Comparison of ENCODE assay signal across 28 cellular contexts in genomic region chr5:61370496-61370895, GRCh38.
"Had no signal": no experiment of that assay in that cellular context is flagged by ENCODE, and none has a peak within 500 bp of the region (broad histone marks: within the 10 kb centered on the region; RNA-seq: fewer than 3 reads in every experiment).

No MANE protein-coding gene starts in this region.

- H3K4me1 ChIP-seq: heart left ventricle, left ventricle myocardium inferior, pancreas, right lobe of liver, suprapubic skin had no signal

- H3K27me3 ChIP-seq: dorsolateral prefrontal cortex, foreskin keratinocyte, gastroesophageal sphincter, heart left ventricle, hepatocyte, neutrophil, pancreas, right lobe of liver, suprapubic skin, vagina had no signal

- H3K9me3 ChIP-seq: gastroesophageal sphincter, heart left ventricle, left ventricle myocardium inferior, lower lobe of right lung, neutrophil, pancreas, right lobe of liver, suprapubic skin, vagina had no signal

- H3K36me3 ChIP-seq: gastroesophageal sphincter, heart left ventricle, left ventricle myocardium inferior, lower lobe of right lung, neutrophil, pancreas, right lobe of liver, suprapubic skin, vagina had no signal

- H3K27ac Mint-ChIP-seq: natural killer cell; progenitor cell of endocrine pancreas; stimulated activated naive CD8-positive, alpha-beta T cell treated with anti-CD3 and anti-CD28 coated beads, Interleukin-15, amount 100 ng/mL, for 72 hours had no signal

- H3K9me3 Mint-ChIP-seq: natural killer cell; neural crest cell; stimulated activated naive CD8-positive, alpha-beta T cell treated with anti-CD3 and anti-CD28 coated beads, Interleukin-15, amount 100 ng/mL, for 72 hours had no signal

- ATAC-seq: esophagus mucosa; foreskin keratinocyte; gastroesophageal sphincter; heart left ventricle; left cardiac atrium; lower lobe of right lung; natural killer cell; pancreas; right lobe of liver; stimulated activated naive CD8-positive, alpha-beta T cell treated with anti-CD3 and anti-CD28 coated beads, Interleukin-15, amount 100 ng/mL, for 72 hours had no signal

- H3K4me3 ChIP-seq: dorsolateral prefrontal cortex, gastroesophageal sphincter, heart left ventricle, hepatocyte, left ventricle myocardium inferior, lower lobe of right lung, pancreas, right lobe of liver, smooth muscle cell, suprapubic skin, vagina had no signal

- H3K27ac ChIP-seq: dorsolateral prefrontal cortex, epithelial cell of prostate, foreskin keratinocyte, gastroesophageal sphincter, heart left ventricle, hepatocyte, left ventricle myocardium inferior, lower lobe of right lung, neutrophil, pancreas, right lobe of liver, suprapubic skin, vagina had no signal

- H3K4me3 Mint-ChIP-seq: natural killer cell; neural crest cell; stimulated activated naive CD8-positive, alpha-beta T cell treated with anti-CD3 and anti-CD28 coated beads, Interleukin-15, amount 100 ng/mL, for 72 hours had no signal

- DNase-seq: cortex of kidney; dorsolateral prefrontal cortex; effector CD4-positive, alpha-beta T cell; foreskin keratinocyte; heart left ventricle; left cardiac atrium; left ventricle myocardium inferior; lower lobe of right lung; natural killer cell; pancreas; right lobe of liver; stimulated activated CD4-positive, alpha-beta T cell treated with anti-CD3 and anti-CD28 coated beads, Interleukin-12 subunit alpha, Interleukin-12 subunit beta, amount 100 ng/mL, for 4 hours; stimulated activated CD4-positive, alpha-beta T cell treated with anti-CD3 and anti-CD28 coated beads, Interleukin-1b, Interleukin-23, amount 100 ng/mL, for 48 hours; stimulated activated CD4-positive, alpha-beta T cell treated with anti-CD3 and anti-CD28 coated beads, Interleukin-4, amount 100 ng/mL, for 1 hour; stimulated activated CD8-positive, alpha-beta memory T cell treated with anti-CD3 and anti-CD28 coated beads, Interleukin-4, amount 100 ng/mL, for 48 hours; stimulated activated naive CD4-positive, alpha-beta T cell; stimulated activated naive CD8-positive, alpha-beta T cell treated with anti-CD3 and anti-CD28 coated beads, Interleukin-15, amount 100 ng/mL, for 72 hours; trophoblast cell had no signal

- H3K27me3 Mint-ChIP-seq: progenitor cell of endocrine pancreas; stimulated activated naive CD8-positive, alpha-beta T cell treated with anti-CD3 and anti-CD28 coated beads, Interleukin-15, amount 100 ng/mL, for 72 hours had no signal
